ENCODE assay signal across 8 cellular contexts in the genomic region with DNA sequence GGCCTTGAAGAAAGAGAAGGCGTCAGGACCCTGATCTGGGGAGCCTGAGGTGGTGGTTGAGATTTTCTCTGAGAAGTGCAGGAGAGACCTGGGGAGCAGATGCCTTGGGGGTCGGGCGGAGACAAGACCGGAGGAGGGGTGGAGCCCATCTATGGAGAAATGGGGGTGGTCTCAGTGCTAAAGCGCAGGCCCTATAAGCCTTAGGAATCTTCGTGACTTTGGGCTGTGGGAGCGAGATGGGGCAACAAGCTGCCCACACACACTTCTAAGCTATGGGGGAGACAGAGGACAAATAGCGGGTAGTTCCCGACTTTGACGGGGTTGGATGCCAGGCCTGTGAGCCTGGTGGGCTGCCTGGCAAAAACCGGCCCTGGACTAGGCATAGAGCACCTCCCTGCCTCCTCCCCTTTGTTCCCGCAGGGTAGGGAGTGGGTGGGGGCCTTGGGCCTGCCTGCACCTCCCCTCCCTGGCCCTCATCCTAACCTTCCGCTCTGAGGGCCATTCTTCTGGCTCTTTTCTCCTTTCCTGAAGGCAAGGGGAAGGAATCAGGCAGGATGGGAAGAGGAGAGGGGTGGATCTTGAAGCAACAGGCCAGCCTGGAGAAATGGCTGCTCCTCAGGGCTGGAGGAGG. TPM values are rescaled to one million over a fixed set of nuclear protein-coding genes. Genes with fewer than 3 reads are reported as not detected.
DNase-seq lines count a peak whose midpoint lies in the region; ATAC-seq, FAIRE-seq and TF ChIP-seq lines count a peak whose summit lies in the region.

No MANE protein-coding gene starts in this region.

- no peaks in the 10 kb centered on the region for H3K27me3 Mint-ChIP-seq in stimulated activated memory B cell treated with anti-CD40 and anti-IgM and Interleukin-4, amounts not matched to agents 10 μg/mL and 1 μg/mL and 100 μg/mL, for 72 hours

- H2AFZ ChIP-seq in K562 (ENCODE audit: low read depth, low read length), result no peak overlapping the region

- peak overlapping the region; percentile 73 for H3K27ac ChIP-seq in K562 (ENCODE audit: extremely low read depth, low read depth, low read length)

- peaks cover 19 to 40% of the 10 kb centered on the region in 2 experiments; a peak in 4 of 5 replicates for H3K4me1 ChIP-seq in K562 (replicated peaks in 1 of 2; ENCODE audit: control insufficient read depth in 2 of 2, insufficient read depth in 2 of 2, low read length in 2 of 2)

- peak overlapping the region; percentile 87 for H3K4me2 ChIP-seq in K562 (ENCODE audit: insufficient read depth, low read length)

- no peaks in the 10 kb centered on the region for H3K9me3 ChIP-seq in K562 (replicated peaks; ENCODE audit: control insufficient read depth, insufficient read depth, low read depth, low read length)

- TF ChIP-seq RAD21 in K562 (CRISPR knock-in tag; conservative IDR thresholded peaks at IDR 0.05 in 1 of 2, IDR thresholded peaks at IDR 0.05 in 1 of 2), result no peak

- peaks cover 52% of the 10 kb centered on the region for H3K4me1 Mint-ChIP-seq in stimulated activated memory B cell treated with anti-CD40 and anti-IgM and Interleukin-4, amounts not matched to agents 10 μg/mL and 1 μg/mL and 100 μg/mL, for 72 hours

- H3K27me3 ChIP-seq in BJ (ENCODE audit: control insufficient read depth, insufficient read depth, low read length), result no peaks in the 10 kb centered on the region
- no peaks in the 10 kb centered on the region for H3K27me3 ChIP-seq in K562 (ENCODE audit: control insufficient read depth in 2 of 2, insufficient read depth in 2 of 2, low read length in 2 of 2)

- H3K4me3 ChIP-seq in BJ (ENCODE audit: low read depth, low read length) (peak overlapping the region; percentile 95), K562 (peak overlapping the region; percentile 92)
- H3K4me3 ChIP-seq in Jurkat, Clone E6-1 (ENCODE audit: low read length), result peak overlapping the region; percentile 73

- POLR2A ChIA-PET in BJ (lab: Charles Lee) (no interaction called here), K562 (lab: Yijun Ruan, JAX) (interaction anchor here (0.6 kb wide), 2 partner anchors 22 to 490 kb away, joined by 3 read pairs; no protein-coding TSS in a partner anchor)

- TF ChIP-seq CTCF in BJ (IDR thresholded peaks at IDR 0.05; ENCODE audit: insufficient read depth, low read depth, low read length) (no peak), K562 (IDR thresholded peaks at IDR 0.05 in 2 of 3, conservative IDR thresholded peaks at IDR 0.05 in 1 of 3; ENCODE audit: insufficient read depth in 2 of 3, low read depth in 1 of 3, low read length in 3 of 3) (no peak)

- H3K9me1 ChIP-seq in K562 (ENCODE audit: control insufficient read depth, insufficient read depth, low read length), result no peaks in the 10 kb centered on the region

- in situ Hi-C loops in K562 (cut with MboI), result no loop called here

- peaks cover 28% of the 10 kb centered on the region for H3K79me2 ChIP-seq in K562 (ENCODE audit: control insufficient read depth, insufficient read depth, low read length)

- H3K27ac Mint-ChIP-seq in stimulated activated memory B cell treated with anti-CD40 and anti-IgM and Interleukin-4, amounts not matched to agents 10 μg/mL and 1 μg/mL and 100 μg/mL, for 72 hours, result peak overlapping the region; percentile 99

- peaks cover 11% of the 10 kb centered on the region for H3K36me3 Mint-ChIP-seq in stimulated activated memory B cell treated with anti-CD40 and anti-IgM and Interleukin-4, amounts not matched to agents 10 μg/mL and 1 μg/mL and 100 μg/mL, for 72 hours

- intact Hi-C loops in K562 (cut with micrococcal nuclease), result loop anchor here (10.0 kb wide), 1 partner anchor 229 kb away; a partner anchor contains a TSS

- TF ChIP-seq POLR2A in K562 (conservative IDR thresholded peaks at IDR 0.05), result no peak

- ATAC-seq in K562 (peak; percentile 60), HG02610 (IDR thresholded peaks at IDR 0.05; ENCODE audit: unreplicated experiment) (no peak), HG03378 (IDR thresholded peaks at IDR 0.05; ENCODE audit: unreplicated experiment) (no peak)
- ATAC-seq in stimulated activated memory B cell treated with anti-CD40 and anti-IgM and Interleukin-4, amounts not matched to agents 10 μg/mL and 1 μg/mL and 100 μg/mL, for 72 hours, result no peak

- H3K9me3 Mint-ChIP-seq in stimulated activated memory B cell treated with anti-CD40 and anti-IgM and Interleukin-4, amounts not matched to agents 10 μg/mL and 1 μg/mL and 100 μg/mL, for 72 hours, result no peaks in the 10 kb centered on the region

- FAIRE-seq in K562 (lab: Jason Lieb, UNC), result no peak

- WGBS in K562 (ENCODE audit: insufficient coverage, low coverage, missing lambda C conversion rate), result 7% methylated on average over 8 of the region's 13 CpGs

- CTCF ChIA-PET in BJ (lab: Yijun Ruan, JAX), result interaction anchor here (1.0 to 4.5 kb wide), 3 partner anchors 10 to 117 kb away, joined by 3 to 31 read pairs (median 4); a partner anchor contains a TSS
- CTCF ChIA-PET in K562 (lab: Yijun Ruan, JAX; ENCODE audit: low intra/inter-chr PET ratio), result no interaction called here

- peak overlapping the region; percentile 81 to 96 for H3K9ac ChIP-seq in K562 (ENCODE audit: insufficient read depth in 1 of 2, low read depth in 2 of 2, low read length in 2 of 2)

- peak overlapping the region; percentile 86 for H3K4me3 Mint-ChIP-seq in stimulated activated memory B cell treated with anti-CD40 and anti-IgM and Interleukin-4, amounts not matched to agents 10 μg/mL and 1 μg/mL and 100 μg/mL, for 72 hours

- no TSS peak for BruUV-seq in K562 (replicated peaks; lab: Mats Ljungman, UMichigan)

- TF ChIP-seq EP300 in K562 (IDR thresholded peaks at IDR 0.05; ENCODE audit: low read length), result no peak

- H3K36me3 ChIP-seq in BJ (ENCODE audit: control insufficient read depth, insufficient read depth, low read length) (peaks cover 18% of the 10 kb centered on the region), K562 (ENCODE audit: control insufficient read depth, insufficient read depth, low read length) (peaks cover 37% of the 10 kb centered on the region; the same call in 2 of the 3 replicates)

- DNase-seq in BJ (ENCODE audit: low read depth), result no peak
- peak; percentile 19 for DNase-seq in Jurkat, Clone E6-1 (ENCODE audit: low read depth, low spot score)
- peak; percentile 19 to 47 (median 34) for DNase-seq in K562 (ENCODE audit: extremely low read depth in 1 of 4, low spot score in 3 of 4)
- DNase-seq in iPS-NIHi7 (ENCODE audit: extremely low spot score), result peak; percentile 56
- DNase-seq in NCI-H128 (lab: John Stamatoyannopoulos, UW; ENCODE audit: unreplicated experiment), result no peak

- no peaks in the 10 kb centered on the region for H4K20me1 ChIP-seq in K562 (replicated peaks; ENCODE audit: control insufficient read depth, insufficient read depth, low read length)

RNA-seq across cellular contexts. Expression of a gene that starts 0.9 kb away (rescaled TPM):
- polyA plus RNA-seq in BJ (2011; rRNA removed), result 66.4 and 95.3 TPM in 2 replicates
- 75.1 and 84.2 TPM in 2 replicates for polyA minus RNA-seq in BJ (2011; rRNA and poly(A)+ RNA removed)
- polyA plus RNA-seq in Jurkat, Clone E6-1 (2012; ENCODE audit: insufficient read depth, insufficient read length), result 72.0 TPM
- total RNA-seq in K562 (2011; cell fraction: chromatin; rRNA removed; ENCODE audit: low replicate concordance), result 205 and 431 TPM in 2 replicates
- 200 and 220 TPM in 2 replicates for total RNA-seq in K562 (2011; cell fraction: nucleolus; rRNA removed)
- 158 and 172 TPM in 2 replicates for total RNA-seq in K562 (2011; cell fraction: nucleoplasm; rRNA removed)
- 27.9 and 35.9 TPM in 2 replicates for total RNA-seq in K562 (2014; rRNA removed)
- 13.9 and 16.1 TPM in 2 replicates for total RNA-seq in K562 (2014; rRNA removed; fragmentation: Illumina TruSeq; extraction: Trizol)
- 20.7 and 22.2 TPM in 2 replicates for total RNA-seq in K562 (2015; rRNA removed; fragmentation: Illumina TruSeq; extraction: Trizol)
- total RNA-seq in K562 (2021), result 36.9 and 43.5 TPM in 2 replicates
- 34.6 and 52.5 TPM in 2 replicates for polyA plus RNA-seq in K562 (2011; rRNA removed)
- polyA plus RNA-seq in K562 (2011; cell fraction: cytosol; rRNA removed), result 31.2 and 33.2 TPM in 2 replicates
- polyA plus RNA-seq in K562 (2011; cell fraction: nucleus; rRNA removed), result 303 and 415 TPM in 2 replicates
- 28.8 and 58.0 TPM in 2 replicates for polyA plus RNA-seq in K562 (2012)
- 23.4 and 28.3 TPM in 2 replicates for polyA plus RNA-seq in K562 (2014; fragmentation: Illumina TruSeq; extraction: Trizol)
- under 1 TPM; 0.44 to 0.80 TPM for polyA plus RNA-seq in K562 (2014; fragmentation: Nextera tagmentation; extraction: Ambion mirVana)
- 37.5 and 42.4 TPM in 2 replicates for polyA plus RNA-seq in K562 (2014; rRNA removed)
- polyA minus RNA-seq in K562 (2011; rRNA and poly(A)+ RNA removed), result 35.4 and 47.8 TPM in 2 replicates
- polyA minus RNA-seq in K562 (2011; cell fraction: cytosol; rRNA and poly(A)+ RNA removed), result 23.4 and 31.6 TPM in 2 replicates
- polyA minus RNA-seq in K562 (2011; cell fraction: nucleus; rRNA and poly(A)+ RNA removed), result 68.9 and 75.8 TPM in 2 replicates

RNA-seq across cellular contexts. Expression of a gene that starts 2.4 kb away (rescaled TPM):
- polyA plus RNA-seq in BJ (2011; rRNA removed) (1.7 TPM in 2 replicates), K562 (2011; rRNA removed) (0.42 and 1.1 TPM in 2 replicates), K562 (2014; fragmentation: Illumina TruSeq; extraction: Trizol) (0.85 TPM in 1 of 2 replicates, not detected in the other), K562 (2014; fragmentation: Nextera tagmentation; extraction: Ambion mirVana) (under 1 TPM; 0.08 to 0.27 TPM), K562 (2014; rRNA removed) (0.78 TPM in 1 of 2 replicates, not detected in the other)
- 0.71 TPM in 1 of 2 replicates, not detected in the other for polyA minus RNA-seq in BJ (2011; rRNA and poly(A)+ RNA removed)
- polyA plus RNA-seq in Jurkat, Clone E6-1 (2012; ENCODE audit: insufficient read depth, insufficient read length), result 3.8 TPM
- total RNA-seq in K562 (2011; cell fraction: chromatin; rRNA removed; ENCODE audit: low replicate concordance), result 0.65 TPM in 1 of 2 replicates, not detected in the other
- total RNA-seq in K562 (2011; cell fraction: nucleolus; rRNA removed), result 1.0 and 1.3 TPM in 2 replicates
- total RNA-seq in K562 (2011; cell fraction: nucleoplasm; rRNA removed), result 2.7 TPM in 1 of 2 replicates, not detected in the other
- total RNA-seq in K562 (2014; rRNA removed) (0.53 TPM in 1 of 2 replicates, not detected in the other), K562 (2014; rRNA removed; fragmentation: Illumina TruSeq; extraction: Trizol) (not detected in 2 replicates), K562 (2015; rRNA removed; fragmentation: Illumina TruSeq; extraction: Trizol) (not detected in 2 replicates), K562 (2021) (0.47 TPM in 1 of 2 replicates, not detected in the other)
- polyA plus RNA-seq in K562 (2011; cell fraction: cytosol; rRNA removed), result 0.60 and 1.6 TPM in 2 replicates
- 3.3 and 6.2 TPM in 2 replicates for polyA plus RNA-seq in K562 (2011; cell fraction: nucleus; rRNA removed)
- polyA plus RNA-seq in K562 (2012), result 0.12 and 0.65 TPM in 2 replicates
- 0.42 and 1.4 TPM in 2 replicates for polyA minus RNA-seq in K562 (2011; rRNA and poly(A)+ RNA removed)
- not detected in 2 replicates for polyA minus RNA-seq in K562 (2011; cell fraction: cytosol; rRNA and poly(A)+ RNA removed)
- 0.44 TPM in 1 of 2 replicates, not detected in the other for polyA minus RNA-seq in K562 (2011; cell fraction: nucleus; rRNA and poly(A)+ RNA removed)

RNA-seq across cellular contexts. Expression of a gene that starts 11.4 kb away (rescaled TPM):
- polyA plus RNA-seq in BJ (2011; rRNA removed) (not detected in 2 replicates), K562 (2011; rRNA removed) (0.11 TPM in 1 of 2 replicates, not detected in the other), K562 (2014; fragmentation: Illumina TruSeq; extraction: Trizol) (0.04 TPM in 1 of 2 replicates, not detected in the other), K562 (2014; fragmentation: Nextera tagmentation; extraction: Ambion mirVana) (not detected), K562 (2014; rRNA removed) (not detected in 2 replicates)
- polyA minus RNA-seq in BJ (2011; rRNA and poly(A)+ RNA removed), result not detected in 2 replicates
- 2.2 TPM for polyA plus RNA-seq in Jurkat, Clone E6-1 (2012; ENCODE audit: insufficient read depth, insufficient read length)
- total RNA-seq in K562 (2011; cell fraction: chromatin; rRNA removed; ENCODE audit: low replicate concordance), result 0.16 TPM in 1 of 2 replicates, not detected in the other
- total RNA-seq in K562 (2011; cell fraction: nucleolus; rRNA removed), result 0.13 and 0.33 TPM in 2 replicates
- total RNA-seq in K562 (2011; cell fraction: nucleoplasm; rRNA removed), result 0.29 TPM in 1 of 2 replicates, not detected in the other
- total RNA-seq in K562 (2014; rRNA removed) (0.04 and 0.05 TPM in 2 replicates), K562 (2014; rRNA removed; fragmentation: Illumina TruSeq; extraction: Trizol) (not detected in 2 replicates), K562 (2015; rRNA removed; fragmentation: Illumina TruSeq; extraction: Trizol) (0.04 and 0.11 TPM in 2 replicates), K562 (2021) (0.07 TPM in 1 of 2 replicates, not detected in the other)
- 0.06 TPM in 1 of 2 replicates, not detected in the other for polyA plus RNA-seq in K562 (2011; cell fraction: cytosol; rRNA removed)
- polyA plus RNA-seq in K562 (2011; cell fraction: nucleus; rRNA removed), result 0.10 and 0.23 TPM in 2 replicates
- polyA plus RNA-seq in K562 (2012), result 0.03 and 0.04 TPM in 2 replicates
- polyA minus RNA-seq in K562 (2011; rRNA and poly(A)+ RNA removed), result not detected in 2 replicates
- not detected in 2 replicates for polyA minus RNA-seq in K562 (2011; cell fraction: cytosol; rRNA and poly(A)+ RNA removed)
- 0.13 and 0.22 TPM in 2 replicates for polyA minus RNA-seq in K562 (2011; cell fraction: nucleus; rRNA and poly(A)+ RNA removed)

RNA-seq across cellular contexts. Expression of a gene that starts 38.9 kb away (rescaled TPM):
- 0.01 and 0.05 TPM in 2 replicates for polyA plus RNA-seq in BJ (2011; rRNA removed)
- 0.14 TPM in 1 of 2 replicates, not detected in the other for polyA minus RNA-seq in BJ (2011; rRNA and poly(A)+ RNA removed)
- not detected for polyA plus RNA-seq in Jurkat, Clone E6-1 (2012; ENCODE audit: insufficient read depth, insufficient read length)
- 6.3 and 21.2 TPM in 2 replicates for total RNA-seq in K562 (2011; cell fraction: chromatin; rRNA removed; ENCODE audit: low replicate concordance)
- 16.3 and 17.0 TPM in 2 replicates for total RNA-seq in K562 (2011; cell fraction: nucleolus; rRNA removed)
- total RNA-seq in K562 (2011; cell fraction: nucleoplasm; rRNA removed), result 8.3 and 8.5 TPM in 2 replicates
- 1.6 and 3.4 TPM in 2 replicates for total RNA-seq in K562 (2014; rRNA removed)
- total RNA-seq in K562 (2014; rRNA removed; fragmentation: Illumina TruSeq; extraction: Trizol), result 1.1 TPM in 2 replicates
- total RNA-seq in K562 (2015; rRNA removed; fragmentation: Illumina TruSeq; extraction: Trizol), result 0.75 and 1.2 TPM in 2 replicates
- total RNA-seq in K562 (2021), result 3.9 and 4.7 TPM in 2 replicates
- 1.8 and 4.4 TPM in 2 replicates for polyA plus RNA-seq in K562 (2011; rRNA removed)
- 2.6 and 3.1 TPM in 2 replicates for polyA plus RNA-seq in K562 (2011; cell fraction: cytosol; rRNA removed)
- 34.1 and 41.9 TPM in 2 replicates for polyA plus RNA-seq in K562 (2011; cell fraction: nucleus; rRNA removed)
- 1.6 and 2.7 TPM in 2 replicates for polyA plus RNA-seq in K562 (2012)
- polyA plus RNA-seq in K562 (2014; fragmentation: Illumina TruSeq; extraction: Trizol), result 0.86 and 1.6 TPM in 2 replicates
- polyA plus RNA-seq in K562 (2014; fragmentation: Nextera tagmentation; extraction: Ambion mirVana), result under 1 TPM; 0.20 TPM
- 1.8 and 3.4 TPM in 2 replicates for polyA plus RNA-seq in K562 (2014; rRNA removed)
- polyA minus RNA-seq in K562 (2011; rRNA and poly(A)+ RNA removed), result 1.6 and 2.3 TPM in 2 replicates
- 1.9 and 3.1 TPM in 2 replicates for polyA minus RNA-seq in K562 (2011; cell fraction: cytosol; rRNA and poly(A)+ RNA removed)
- 8.5 and 12.6 TPM in 2 replicates for polyA minus RNA-seq in K562 (2011; cell fraction: nucleus; rRNA and poly(A)+ RNA removed)

RNA-seq across cellular contexts. Expression of a gene that starts 45.8 kb away (rescaled TPM):
- polyA plus RNA-seq in BJ (2011; rRNA removed) (4.3 and 4.9 TPM in 2 replicates), K562 (2011; rRNA removed) (27.5 and 28.3 TPM in 2 replicates), K562 (2014; fragmentation: Illumina TruSeq; extraction: Trizol) (18.3 and 18.4 TPM in 2 replicates), K562 (2014; fragmentation: Nextera tagmentation; extraction: Ambion mirVana) (1 to 10 TPM; 2.4 to 4.1 TPM), K562 (2014; rRNA removed) (28.7 and 29.1 TPM in 2 replicates)
- 2.4 and 3.9 TPM in 2 replicates for polyA minus RNA-seq in BJ (2011; rRNA and poly(A)+ RNA removed)
- 33.1 TPM for polyA plus RNA-seq in Jurkat, Clone E6-1 (2012; ENCODE audit: insufficient read depth, insufficient read length)
- total RNA-seq in K562 (2011; cell fraction: chromatin; rRNA removed; ENCODE audit: low replicate concordance), result 31.9 and 35.6 TPM in 2 replicates
- 25.5 and 28.0 TPM in 2 replicates for total RNA-seq in K562 (2011; cell fraction: nucleolus; rRNA removed)
- 20.6 and 25.9 TPM in 2 replicates for total RNA-seq in K562 (2011; cell fraction: nucleoplasm; rRNA removed)
- total RNA-seq in K562 (2014; rRNA removed) (16.8 and 21.5 TPM in 2 replicates), K562 (2014; rRNA removed; fragmentation: Illumina TruSeq; extraction: Trizol) (12.7 and 18.0 TPM in 2 replicates), K562 (2015; rRNA removed; fragmentation: Illumina TruSeq; extraction: Trizol) (19.0 and 20.2 TPM in 2 replicates), K562 (2021) (16.7 and 19.5 TPM in 2 replicates)
- polyA plus RNA-seq in K562 (2011; cell fraction: cytosol; rRNA removed), result 10.7 and 16.3 TPM in 2 replicates
- 33.0 and 39.3 TPM in 2 replicates for polyA plus RNA-seq in K562 (2011; cell fraction: nucleus; rRNA removed)
- polyA plus RNA-seq in K562 (2012), result 14.0 and 20.6 TPM in 2 replicates
- 17.5 and 19.1 TPM in 2 replicates for polyA minus RNA-seq in K562 (2011; rRNA and poly(A)+ RNA removed)
- polyA minus RNA-seq in K562 (2011; cell fraction: cytosol; rRNA and poly(A)+ RNA removed), result 7.0 and 9.6 TPM in 2 replicates
- 13.9 and 14.5 TPM in 2 replicates for polyA minus RNA-seq in K562 (2011; cell fraction: nucleus; rRNA and poly(A)+ RNA removed)

Comparison
In these comparisons a context has a peak if more than half of its experiments do, and no peak if none do; other contexts are left out.
1. DNase-seq: peak in Jurkat, Clone E6-1 (single experiment), K562 (4 of 4) and iPS-NIHi7 (single experiment); none in BJ (single experiment) and NCI-H128 (single experiment).
2. Peak in every context shown above with its lines, with median percentiles within 50 percentile points of each other: H3K4me3 ChIP-seq.